In genomic region chr15:40893733-40894688, GRCh38 we compare ENCODE assay signal across 8 cellular contexts. TPM values are rescaled to one million over a fixed set of nuclear protein-coding genes. Genes with fewer than 3 reads are reported as not detected.
A peak's percentile ranks its signal among the peaks of the same experiment; 100 is the strongest.
DNase-seq lines count a peak whose midpoint lies in the region; TF ChIP-seq lines count a peak whose summit lies in the region.

Gene VPS18, plus strand, starts transcription at chr15:40894450. Its CDS starts 319 bp downstream, at chr15:40894769.

- DNase-seq in GM06990 (ENCODE audit: extremely low read depth, insufficient read length): peak; percentile 95
- DNase-seq in HFF-Myc (ENCODE audit: extremely low read depth, low read depth): peak; percentile 84
- peak; percentile 94 for DNase-seq in MV-4-11 (lab: John Stamatoyannopoulos, UW)
- peak; percentile 96 for DNase-seq in SK-MEL-5 (ENCODE audit: low read depth, low spot score)
- DNase-seq in activated naive CD4-positive, alpha-beta T cell treated with Interleukin-2 at 50 U/mL for 16 hours: peak; percentile 99
- peak; percentile 88 for DNase-seq in foreskin melanocyte
- DNase-seq in non-pigmented ciliary epithelial cell (ENCODE audit: low read depth): peak; percentile 84
- DNase-seq in superior temporal gyrus (ENCODE audit: extremely low spot score): peak; percentile 98

- H3K27me3 ChIP-seq in GM06990 (replicated peaks; ENCODE audit: control insufficient read depth, insufficient read depth, low read length): no peaks in the 10 kb centered on the region

- TF ChIP-seq CTCF in GM06990 (IDR thresholded peaks at IDR 0.05; ENCODE audit: insufficient read depth, low read length, poor library complexity, severe bottlenecking): peak; percentile 96
- TF ChIP-seq CTCF in HFF-Myc (IDR thresholded peaks at IDR 0.05; ENCODE audit: low read depth, low read length, missing control alignments): peak; percentile 60

- H3K4me3 ChIP-seq in GM06990 (replicated peaks; ENCODE audit: low read depth, low read length) (peak within 1 kb of the TSS; percentile 95), HFF-Myc (replicated peaks; ENCODE audit: low read depth, low read length) (peak within 1 kb of the TSS; percentile 93)

- in situ Hi-C loops in SK-MEL-5 (cut with HindIII; ENCODE audit: low pct_unique_long_range_greater_than_20kb, low sequenced_read_pairs): no loop called here

- H3K36me3 ChIP-seq in GM06990 (ENCODE audit: control insufficient read depth, insufficient read depth, low read length): peaks cover 6% of the 10 kb centered on the region

RNA-seq across cellular contexts. Expression of gene VPS18, which starts in this region (rescaled TPM):
- total RNA-seq in SK-MEL-5 (2014; rRNA removed; shearing (Covaris generic)): 85.6 and 88.6 TPM in 2 replicates
- 52.0 and 53.3 TPM in 2 replicates for polyA plus RNA-seq in SK-MEL-5 (2015; cell fraction: cytosol; rRNA removed)
- 23.0 and 23.6 TPM in 2 replicates for polyA plus RNA-seq in SK-MEL-5 (2015; cell fraction: nucleus; rRNA removed)

Comparison
In these comparisons a context has a peak if more than half of its experiments do, and no peak if none do; other contexts are left out.
1. Peak in every context shown above with its lines: DNase-seq and H3K4me3 ChIP-seq.